ENCODE assay signal across 8 cellular contexts in genomic region chr9:63781390-63781789, GRCh38.
DNase-seq lines count a peak whose midpoint lies in the region; ATAC-seq and TF ChIP-seq lines count a peak whose summit lies in the region.
"Not testable (repeated sequence)": the region's sequence is repeated elsewhere in the genome, so short reads cannot be mapped to it uniquely, and the experiment has no call there.

No MANE protein-coding gene starts in this region.

- not testable (repeated sequence) for H3K27ac ChIP-seq in lower lobe of right lung; aorta (ENCODE audit: low read depth in 1 of 2, low read length in 2 of 2)

- 37 to 38% methylated on average over 35 of the region's 35 CpGs for WGBS in aorta, 2 donors

- intact Hi-C loops in lower lobe of right lung (cut with DNase I); aorta (cut with DNase I): not testable (repeated sequence)

- H3K27me3 ChIP-seq in lower lobe of right lung (ENCODE audit: low read depth); aorta (ENCODE audit: control insufficient read depth in 1 of 2, insufficient read depth in 2 of 2, low read length in 1 of 2): not testable (repeated sequence)

- H3K4me3 ChIP-seq in lower lobe of right lung; aorta (ENCODE audit: low read length in 2 of 2): not testable (repeated sequence)

- DNase-seq in cerebellar cortex (ENCODE audit: low spot score) (peak; percentile 1), lower lobe of right lung (peak; percentile 30), aorta (peak in 1 of 2 donors; percentile 64)

- peak; percentile 98 for ATAC-seq in GM18505 (IDR thresholded peaks at IDR 0.05; ENCODE audit: unreplicated experiment)
- ATAC-seq in GM19468 (IDR thresholded peaks at IDR 0.05; ENCODE audit: extremely low read depth, unreplicated experiment), result peak; percentile 91
- ATAC-seq in HG02798 (IDR thresholded peaks at IDR 0.05; ENCODE audit: poor library complexity, unreplicated experiment), result peak; percentile 100
- ATAC-seq in HG03457 (IDR thresholded peaks at IDR 0.05; ENCODE audit: unreplicated experiment), result peak; percentile 100
- peak; percentile 100 for ATAC-seq in SK-N-SH treated with all-trans-retinoic acid at 6 μM for 48 hours
- peak; percentile 83 to 91 for ATAC-seq in lower lobe of right lung
- peak; percentile 66 for ATAC-seq in aorta (ENCODE audit: low FRiP score)

- not testable (repeated sequence) for H3K4me1 ChIP-seq in lower lobe of right lung; aorta (ENCODE audit: control insufficient read depth in 1 of 2, insufficient read depth in 2 of 2, low read length in 2 of 2)

- not testable (repeated sequence) for TF ChIP-seq POLR2A in GM18505 (IDR thresholded peaks at IDR 0.05; ENCODE audit: borderline replicate concordance, extremely low read depth, insufficient read depth, insufficient read length)

- TF ChIP-seq CTCF in lower lobe of right lung (IDR thresholded peaks at IDR 0.05), result not testable (repeated sequence)

- not testable (repeated sequence) for H3K36me3 ChIP-seq in lower lobe of right lung; aorta (ENCODE audit: control insufficient read depth in 1 of 2, insufficient read depth in 2 of 2, low read length in 1 of 2)

- H3K9me3 ChIP-seq in lower lobe of right lung; aorta (ENCODE audit: control insufficient read depth, low read length): not testable (repeated sequence)
